Comparison of ENCODE assay signal across 14 cellular contexts in the genomic region with DNA sequence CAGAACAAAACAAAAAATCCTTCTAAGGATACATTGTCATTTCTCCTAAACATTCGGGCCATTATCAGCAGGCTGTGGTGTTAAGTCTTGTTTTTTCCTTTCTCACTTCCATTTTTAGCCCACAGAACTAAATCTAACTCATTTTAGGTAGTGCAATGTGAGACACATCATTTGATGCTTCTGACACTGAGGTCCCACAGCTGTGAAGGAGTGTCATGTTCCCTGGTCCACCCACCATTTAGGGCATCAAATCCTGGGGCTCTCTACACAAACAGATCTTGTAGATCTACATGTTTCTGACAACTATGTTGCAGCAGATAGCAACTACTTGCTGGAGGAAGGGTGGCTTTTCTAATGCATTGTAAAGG.
A peak's percentile ranks its signal among the peaks of the same experiment; 100 is the strongest.
DNase-seq lines count a peak whose midpoint lies in the region; ATAC-seq and TF ChIP-seq lines count a peak whose summit lies in the region.
"Had no signal": no experiment of that assay in that cellular context is flagged by ENCODE, and none has a peak within 500 bp of the region (broad histone marks: within the 10 kb centered on the region; RNA-seq: fewer than 3 reads in every experiment).

No MANE protein-coding gene starts in this region.

- DNase-seq in GM06990 (ENCODE audit: extremely low read depth, insufficient read length) = peak; percentile 35
- no peak for DNase-seq in foreskin keratinocyte
- DNase-seq in NCI-H2029 treated with DMSO at 0.1 percent for 48 hours (lab: John Stamatoyannopoulos, UW) = no peak
- DNase-seq in NK-92 treated with Interleukin-12 subunit alpha and Interleukin-12 subunit beta, amount 100 ng/mL, for 24 hours (lab: John Stamatoyannopoulos, UW) = no peak
- DNase-seq in GM03348 (ENCODE audit: low spot score) = no peak
- no peak for DNase-seq in activated CD4-positive, CD25-positive, alpha-beta regulatory T cell treated with anti-CD3 and anti-CD28 coated beads, Interleukin-2, amount 50 U/mL, for 72 hours
- DNase-seq: activated B cell treated with CpG ODN at 0.5 μM for 24 hours, activated T-cell treated with anti-CD3 and anti-CD28 coated beads for 4 hours, cerebellar nuclear complex, H9, NCI-H2171 treated with DMSO at 0.1 percent for 48 hours had no signal

- no peak overlapping the region; the same call in 1 of the 2 replicates for H3K4me3 ChIP-seq in GM06990 (replicated peaks; ENCODE audit: low read depth, low read length)
- H3K4me3 ChIP-seq: tibial nerve had no signal

- peak overlapping the region; percentile 87 for H3K27ac ChIP-seq in foreskin keratinocyte
- H3K27ac ChIP-seq: tibial nerve had no signal

- peak; percentile 39 for ATAC-seq in GM19035 (IDR thresholded peaks at IDR 0.05; ENCODE audit: unreplicated experiment)
- ATAC-seq in HG03432 (IDR thresholded peaks at IDR 0.05; ENCODE audit: unreplicated experiment) = peak; percentile 64
- no peak for ATAC-seq in foreskin keratinocyte

- no peak for TF ChIP-seq CTCF in GM06990 (IDR thresholded peaks at IDR 0.05; ENCODE audit: insufficient read depth, low read length, poor library complexity, severe bottlenecking)
- no peak for TF ChIP-seq CTCF in foreskin keratinocyte (conservative IDR thresholded peaks at IDR 0.05)

- no peaks in the 10 kb centered on the region for H3K36me3 ChIP-seq in GM06990 (ENCODE audit: control insufficient read depth, insufficient read depth, low read length)
- H3K36me3 ChIP-seq: tibial nerve had no signal

- peaks cover 6% of the 10 kb centered on the region for H3K4me1 ChIP-seq in foreskin keratinocyte
- H3K4me1 ChIP-seq: tibial nerve had no signal

- no peaks in the 10 kb centered on the region for H3K27me3 ChIP-seq in GM06990 (replicated peaks; ENCODE audit: control insufficient read depth, insufficient read depth, low read length)
- no peaks in the 10 kb centered on the region for H3K27me3 ChIP-seq in foreskin keratinocyte
- H3K27me3 ChIP-seq: tibial nerve had no signal
